8 cellular contexts compared by ENCODE assay signal in the genomic region with DNA sequence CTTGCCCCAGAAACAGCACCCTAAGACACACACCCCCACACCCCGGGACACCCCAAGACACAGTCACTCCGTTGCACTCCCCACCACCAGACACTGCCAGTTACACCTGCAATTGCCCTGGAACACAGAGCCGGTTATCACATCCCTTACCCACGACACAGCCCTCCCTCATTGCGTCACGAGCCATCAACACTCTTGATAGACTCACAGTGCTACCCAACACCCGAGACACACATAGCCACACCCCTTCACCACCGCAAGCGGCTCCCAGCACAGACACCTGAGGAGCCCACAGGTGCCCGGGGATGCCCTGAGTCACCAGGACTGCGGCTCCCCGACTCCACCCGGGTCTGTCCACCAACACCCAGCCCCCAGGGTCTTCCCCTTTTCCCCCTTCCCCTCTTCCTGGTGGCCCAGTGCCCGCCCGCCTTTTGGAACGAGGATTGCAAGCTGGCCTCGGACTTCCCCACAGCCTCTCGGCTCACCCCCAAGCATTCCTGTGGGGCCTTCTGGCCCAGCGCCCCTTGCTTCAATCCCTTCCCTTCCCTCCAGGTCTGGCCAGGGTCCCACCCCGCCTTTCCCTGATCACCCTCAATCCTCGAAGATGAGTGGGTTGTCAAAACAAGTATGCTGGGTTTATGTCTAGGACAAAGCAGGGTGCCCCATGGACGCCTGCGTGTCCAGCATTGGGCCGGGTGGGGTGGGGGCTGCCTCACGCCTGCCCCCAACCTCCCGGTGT. TPM values are rescaled to one million over a fixed set of nuclear protein-coding genes. Genes with fewer than 3 reads are reported as not detected.
DNase-seq lines count a peak whose midpoint lies in the region; ATAC-seq and TF ChIP-seq lines count a peak whose summit lies in the region.

No MANE protein-coding gene starts in this region.

- H3K36me3 ChIP-seq in esophagus muscularis mucosa (peaks cover 14 to 42% (median 38%) of the 10 kb centered on the region in 4 donors), spleen (peaks cover 0 to 41% (median 17%) of the 10 kb centered on the region in 6 donors), SJCRH30 (peaks cover 21% of the 10 kb centered on the region)

- no peaks in the 10 kb centered on the region for H3K9me3 ChIP-seq in esophagus muscularis mucosa
- H3K9me3 ChIP-seq in spleen: no peaks in the 10 kb centered on the region
- H3K9me3 ChIP-seq in SJCRH30 (replicated peaks): no peaks in the 10 kb centered on the region

- H3K4me3 ChIP-seq in esophagus muscularis mucosa (peak overlapping the region in 1 of 4 donors; percentile 24), spleen (no peak overlapping the region), SJCRH30 (no peak overlapping the region)

- peak; percentile 21 for DNase-seq in stimulated activated CD4-positive, alpha-beta T cell treated with anti-CD3 and anti-CD28 coated beads, Interleukin-15, amount 100 ng/mL, for 24 hours
- DNase-seq in stimulated activated CD4-positive, alpha-beta T cell treated with anti-CD3 and anti-CD28 coated beads, Interleukin-2, amount 100 ng/mL, for 48 hours: no peak
- peak; percentile 46 for DNase-seq in RPMI7951 (ENCODE audit: low read depth)
- DNase-seq in esophagus muscularis mucosa (ENCODE audit: extremely low spot score): no peak
- DNase-seq in spleen: no peak
- no peak for DNase-seq in SJCRH30
- DNase-seq in NCI-H524 treated with DMSO at 0.1 percent for 48 hours (lab: John Stamatoyannopoulos, UW): no peak

- no peak for ATAC-seq in HG02642 (IDR thresholded peaks at IDR 0.05; ENCODE audit: poor library complexity, unreplicated experiment)

- H3K4me1 ChIP-seq in esophagus muscularis mucosa (peaks cover 27 to 78% (median 63%) of the 10 kb centered on the region in 4 donors), spleen (peaks cover 27 to 91% (median 61%) of the 10 kb centered on the region in 6 donors), SJCRH30 (peaks cover 9% of the 10 kb centered on the region)

- peaks cover 0 to 34% (median 9%) of the 10 kb centered on the region in 4 donors for H3K27me3 ChIP-seq in esophagus muscularis mucosa
- H3K27me3 ChIP-seq in spleen (replicated peaks in 1 of 7): peaks cover 0 to 49% (median 35%) of the 10 kb centered on the region in 7 donors
- H3K27me3 ChIP-seq in SJCRH30: no peaks in the 10 kb centered on the region

- no peak for TF ChIP-seq POLR2A in esophagus muscularis mucosa (IDR thresholded peaks at IDR 0.05; ENCODE audit: low read depth)
- no peak for TF ChIP-seq POLR2A in spleen (IDR thresholded peaks at IDR 0.05)

- TF ChIP-seq EP300 in esophagus muscularis mucosa (IDR thresholded peaks at IDR 0.05): no peak

- whole genome bisulfite sequencing in esophagus muscularis mucosa: 36% methylated on average over 25 of the region's 26 CpGs
- WGBS in spleen, 5 donors: 54 to 83% (median 60%) methylated on average over 22 to 26 of the region's 26 CpGs

- no peak for TF ChIP-seq CTCF in esophagus muscularis mucosa (IDR thresholded peaks at IDR 0.05)
- TF ChIP-seq CTCF in spleen (IDR thresholded peaks at IDR 0.05 in 8 of 11, conservative IDR thresholded peaks at IDR 0.05 in 3 of 11): no peak

- H3K27ac ChIP-seq in esophagus muscularis mucosa (replicated peaks in 1 of 4) (peak overlapping the region; percentile 21 to 62 (median 60)), spleen (peak overlapping the region in 6 of 8 donors; percentile 15 to 75 (median 69)), SJCRH30 (no peak overlapping the region)

- intact Hi-C loops in esophagus muscularis mucosa (cut with DNase I) (loop anchor here (10.0 kb wide), 1 partner anchor 332 kb away; no protein-coding TSS in a partner anchor), spleen (cut with DNase I; ENCODE audit: low total_unique reads) (no loop called here)

RNA-seq across cellular contexts. Expression of a gene that starts 1.7 kb away (rescaled TPM):
- 0.60 TPM in 1 of 2 replicates, not detected in the other for total RNA-seq in RPMI7951 (2014; rRNA removed; shearing (Covaris generic))
- total RNA-seq in esophagus muscularis mucosa: 1 to 10 TPM in 2 of 4 donors, under 1 TPM in 1, not detected in 1; 0.80 to 1.8 (median 1.3) TPM
- 10 to 100 TPM in 5 of 7 donors, 1 to 10 TPM in 2; 4.6 to 26.8 (median 12.4) TPM for total RNA-seq in spleen
- 1 to 10 TPM; 1.8 to 2.8 (median 2.2) TPM for polyA plus RNA-seq in spleen
- total RNA-seq in SJCRH30 (2014; rRNA removed; shearing (Covaris generic)): 1.2 and 1.7 TPM in 2 replicates

RNA-seq across cellular contexts. Expression of a gene that starts 19.1 kb away (rescaled TPM):
- 47.3 and 93.1 TPM in 2 replicates for total RNA-seq in RPMI7951 (2014; rRNA removed; shearing (Covaris generic))
- 100 to 1,000 TPM in 3 of 4 donors, 10 to 100 TPM in 1; 88.5 to 138 (median 108) TPM for total RNA-seq in esophagus muscularis mucosa
- 10 to 100 TPM; 17.1 to 40.4 (median 21.7) TPM for total RNA-seq in spleen
- polyA plus RNA-seq in spleen: 10 to 100 TPM; 30.0 to 58.1 (median 31.3) TPM
- 67.4 and 71.1 TPM in 2 replicates for total RNA-seq in SJCRH30 (2014; rRNA removed; shearing (Covaris generic))

RNA-seq across cellular contexts. Expression of a gene that starts 41.4 kb away (rescaled TPM):
- total RNA-seq in RPMI7951 (2014; rRNA removed; shearing (Covaris generic)): 94.7 and 95.9 TPM in 2 replicates
- 100 to 1,000 TPM in 1 of 4 donors, 10 to 100 TPM in 3; 50.3 to 102 (median 86.3) TPM for total RNA-seq in esophagus muscularis mucosa
- 100 to 1,000 TPM in 1 of 7 donors, 10 to 100 TPM in 6; 33.9 to 157 (median 43.0) TPM for total RNA-seq in spleen
- polyA plus RNA-seq in spleen: 10 to 100 TPM; 12.6 to 29.4 (median 19.7) TPM
- total RNA-seq in SJCRH30 (2014; rRNA removed; shearing (Covaris generic)): 166 and 178 TPM in 2 replicates

RNA-seq across cellular contexts. Expression of a gene that starts 43.7 kb away (rescaled TPM):
- total RNA-seq in RPMI7951 (2014; rRNA removed; shearing (Covaris generic)): 53.7 and 58.3 TPM in 2 replicates
- total RNA-seq in esophagus muscularis mucosa: 100 to 1,000 TPM; 120 to 233 (median 167) TPM
- total RNA-seq in spleen: 100 to 1,000 TPM; 138 to 213 (median 175) TPM
- 100 to 1,000 TPM in 2 of 3 donors, 10 to 100 TPM in 1; 93.3 to 186 (median 113) TPM for polyA plus RNA-seq in spleen
- total RNA-seq in SJCRH30 (2014; rRNA removed; shearing (Covaris generic)): 63.5 and 66.2 TPM in 2 replicates

RNA-seq across cellular contexts. Expression of a gene that starts 52.6 kb away (rescaled TPM):
- total RNA-seq in RPMI7951 (2014; rRNA removed; shearing (Covaris generic)): 82.3 and 102 TPM in 2 replicates
- total RNA-seq in esophagus muscularis mucosa: 10 to 100 TPM; 18.7 to 32.7 (median 25.7) TPM
- total RNA-seq in spleen: 10 to 100 TPM; 51.6 to 92.2 (median 60.9) TPM
- 10 to 100 TPM; 75.8 to 89.0 (median 76.6) TPM for polyA plus RNA-seq in spleen
- total RNA-seq in SJCRH30 (2014; rRNA removed; shearing (Covaris generic)): 188 and 189 TPM in 2 replicates

Comparison
In these comparisons a context has a peak if more than half of its experiments do, and no peak if none do; other contexts are left out.
1. DNase-seq: peak in stimulated activated CD4-positive, alpha-beta T cell treated with anti-CD3 and anti-CD28 coated beads, Interleukin-15, amount 100 ng/mL, for 24 hours (single experiment) and RPMI7951 (single experiment); none in stimulated activated CD4-positive, alpha-beta T cell treated with anti-CD3 and anti-CD28 coated beads, Interleukin-2, amount 100 ng/mL, for 48 hours (0 of 2), esophagus muscularis mucosa (single experiment), spleen (single experiment), SJCRH30 (0 of 2) and NCI-H524 treated with DMSO at 0.1 percent for 48 hours (single experiment).